In genomic region chr4:8891255-8891645, GRCh38 we compare ENCODE assay signal across 25 cellular contexts. TPM values are rescaled to one million over a fixed set of nuclear protein-coding genes. Genes with fewer than 3 reads are reported as not detected.
"Had no signal": no experiment of that assay in that cellular context is flagged by ENCODE, and none has a peak within 500 bp of the region (broad histone marks: within the 10 kb centered on the region; RNA-seq: fewer than 3 reads in every experiment).

No MANE protein-coding gene starts in this region.

- H3K4me3 Mint-ChIP-seq: activated naive CD4-positive, alpha-beta T cell treated with anti-CD3 and anti-CD28 coated beads, Interleukin-2, amount 10 ng/mL, durations not matched to agents 7 days and 5 days; dendritic cell treated with granulocyte-macrophage colony-stimulating factor and Interleukin-4, amounts not matched to agents 40 ng/mL and 50 ng/mL, for 4 days; natural killer cell had no signal

- H3K27ac ChIP-seq: brain microvascular endothelial cell, left ventricle myocardium inferior, upper lobe of left lung had no signal

- H3K36me3 ChIP-seq: brain microvascular endothelial cell, left ventricle myocardium inferior, upper lobe of left lung had no signal

- H3K27ac Mint-ChIP-seq: activated naive CD4-positive, alpha-beta T cell treated with anti-CD3 and anti-CD28 coated beads, Interleukin-2, amount 10 ng/mL, durations not matched to agents 7 days and 5 days; dendritic cell treated with granulocyte-macrophage colony-stimulating factor and Interleukin-4, amounts not matched to agents 40 ng/mL and 50 ng/mL, for 4 days; natural killer cell had no signal

- H3K4me3 ChIP-seq: left ventricle myocardium inferior, upper lobe of left lung had no signal

- H3K4me1 Mint-ChIP-seq: activated naive CD4-positive, alpha-beta T cell treated with anti-CD3 and anti-CD28 coated beads, Interleukin-2, amount 10 ng/mL, durations not matched to agents 7 days and 5 days; natural killer cell had no signal

- DNase-seq: activated CD4-positive, alpha-beta T cell treated with anti-CD3 and anti-CD28 coated beads, Interleukin-2, amount 50 U/mL, for 48 hours; activated effector memory CD4-positive, alpha-beta T cell treated with anti-CD3 and anti-CD28 coated beads, Interleukin-2, amount 50 U/mL, for 16 hours; activated naive CD4-positive, alpha-beta T cell treated with anti-CD3 and anti-CD28 coated beads, Interleukin-2, amount 10 ng/mL, durations not matched to agents 7 days and 5 days; anterior cingulate cortex; brain microvascular endothelial cell; caudate nucleus; effector CD4-positive, alpha-beta T cell; foreskin melanocyte; left ventricle myocardium inferior; mammary epithelial cell; midbrain; natural killer cell; occipital lobe; stimulated activated CD4-positive, alpha-beta T cell treated with anti-CD3 and anti-CD28 coated beads, Interleukin-2, amount 100 ng/mL, for 48 hours; stimulated activated CD8-positive, alpha-beta memory T cell treated with anti-CD3 and anti-CD28 coated beads, Interleukin-4, amount 100 ng/mL, for 48 hours; stimulated activated naive CD4-positive, alpha-beta T cell; T-helper 9 cell; upper lobe of left lung had no signal

- H3K36me3 Mint-ChIP-seq: activated naive CD4-positive, alpha-beta T cell treated with anti-CD3 and anti-CD28 coated beads, Interleukin-2, amount 10 ng/mL, durations not matched to agents 7 days and 5 days; natural killer cell had no signal

- H3K9me3 Mint-ChIP-seq: activated naive CD4-positive, alpha-beta T cell treated with anti-CD3 and anti-CD28 coated beads, Interleukin-2, amount 10 ng/mL, durations not matched to agents 7 days and 5 days; dendritic cell treated with granulocyte-macrophage colony-stimulating factor and Interleukin-4, amounts not matched to agents 40 ng/mL and 50 ng/mL, for 4 days; natural killer cell had no signal

RNA-seq across cellular contexts. Expression of gene HMX1, which starts 19.6 kb away (rescaled TPM):
- total RNA-seq: activated CD8-positive, alpha-beta memory T cell treated with anti-CD3 and anti-CD28 coated beads for 36 hours; endothelial cell of umbilical vein; esophagus mucosa; left ventricle myocardium inferior; mammary epithelial cell; natural killer cell; renal cortical epithelial cell; subcutaneous adipose tissue; T-helper 1 cell treated with Interleukin-12 subunit alpha and Interleukin-12 subunit beta and Interleukin-4 antibody, amounts not matched to agents 30 ng/mL and 1 ng/mL, for 36 hours; upper lobe of left lung had no signal
- polyA plus RNA-seq: endothelial cell of umbilical vein, mammary epithelial cell had no signal
